36 cellular contexts compared by ENCODE assay signal in the genomic region with DNA sequence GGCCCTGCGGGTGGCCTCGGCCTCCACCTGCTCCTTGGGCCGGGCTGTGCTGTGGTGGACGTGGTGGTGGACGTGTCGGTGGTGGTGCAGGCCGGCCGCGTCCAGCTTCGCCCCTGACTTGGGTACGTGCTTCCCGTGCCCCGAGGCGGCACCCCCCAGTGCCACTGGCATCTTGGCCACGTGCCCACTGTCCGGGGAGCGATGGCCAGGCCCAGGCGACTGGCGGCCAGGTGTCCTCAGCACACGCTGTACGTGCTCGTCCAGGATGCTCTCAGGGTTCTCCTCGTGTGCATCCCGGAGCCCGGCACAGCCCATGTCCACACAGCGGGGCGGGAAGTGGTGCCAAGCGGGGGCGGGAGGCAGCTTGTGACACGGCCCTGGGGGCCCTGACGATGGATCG. TPM values are rescaled to one million over a fixed set of nuclear protein-coding genes. Genes with fewer than 3 reads are reported as not detected.
"Had no signal": no experiment of that assay in that cellular context is flagged by ENCODE, and none has a peak within 500 bp of the region (broad histone marks: within the 10 kb centered on the region; RNA-seq: fewer than 3 reads in every experiment).

No MANE protein-coding gene starts in this region.

- H3K27ac ChIP-seq: brain microvascular endothelial cell, PC-9, RWPE1, VCaP had no signal

- H2AFZ ChIP-seq: PC-9 had no signal

- H3K4me2 ChIP-seq: PC-9 had no signal

- DNase-seq: activated B cell treated with CpG ODN at 0.5 μM for 24 hours; activated CD4-positive, alpha-beta memory T cell treated with anti-CD3 and anti-CD28 coated beads for 36 hours; activated CD4-positive, alpha-beta T cell treated with anti-CD3 and anti-CD28 coated beads for 4 hours; activated CD4-positive, alpha-beta T cell treated with anti-CD3 and anti-CD28 coated beads, Interleukin-2, amount 50 U/mL, for 1 hour; activated CD4-positive, CD25-positive, alpha-beta regulatory T cell treated with anti-CD3 and anti-CD28 coated beads, Interleukin-2, amount 50 U/mL, for 72 hours; activated CD8-positive, alpha-beta memory T cell treated with anti-CD3 and anti-CD28 coated beads, Interleukin-2, amount 50 U/mL, for 48 hours; activated effector memory CD4-positive, alpha-beta T cell treated with Interleukin-2 at 50 U/mL for 16 hours; activated naive CD4-positive, alpha-beta T cell treated with anti-CD3 and anti-CD28 coated beads, Interleukin-2, amount 50 U/mL, for 16 hours; activated naive CD8-positive, alpha-beta T cell treated with anti-CD3 and anti-CD28 coated beads for 36 hours; activated T-cell treated with anti-CD3 and anti-CD28 coated beads, Interleukin-2, amount 50 U/mL, for 48 hours; amniotic stem cell; aorta; brain microvascular endothelial cell; central memory CD4-positive, alpha-beta T cell; NCI-H1092 treated with DMSO at 0.1 percent for 48 hours; NCI-H1417; NCI-H146; NCI-H187; NCI-H2029 treated with DMSO at 0.1 percent for 48 hours; NCI-H2107; NCI-H2171; NCI-H510A; NCI-H526; NCI-H748 treated with DMSO at 0.1 percent for 48 hours; NK-92 treated with Interleukin-12 subunit alpha and Interleukin-12 subunit beta, amount 100 ng/mL, for 24 hours; PC-9; Right ventricle myocardium superior; SW 1271; T-helper 1 cell; T-helper 2 cell; T-helper 9 cell had no signal

- H3K4me3 ChIP-seq: PC-9 had no signal

- H3K27me3 ChIP-seq: brain microvascular endothelial cell had no signal

- FAIRE-seq: RCC 7860 had no signal

RNA-seq across cellular contexts. Expression of a gene that starts 14.9 kb away (rescaled TPM):
- total RNA-seq: activated B cell treated with CpG ODN at 0.5 μM for 24 hours; activated CD4-positive, alpha-beta memory T cell treated with anti-CD3 and anti-CD28 coated beads for 36 hours; activated naive CD8-positive, alpha-beta T cell treated with anti-CD3 and anti-CD28 coated beads for 36 hours; OCI-LY7; PC-9 had no signal

RNA-seq across cellular contexts. Expression of a gene that starts 17.4 kb away (rescaled TPM):
- total RNA-seq: activated B cell treated with CpG ODN at 0.5 μM for 24 hours; activated CD4-positive, alpha-beta memory T cell treated with anti-CD3 and anti-CD28 coated beads for 36 hours; activated naive CD8-positive, alpha-beta T cell treated with anti-CD3 and anti-CD28 coated beads for 36 hours; M059J; OCI-LY7; PC-9 had no signal

RNA-seq across cellular contexts. Expression of a gene that starts 22.1 kb away (rescaled TPM):
- total RNA-seq: activated B cell treated with CpG ODN at 0.5 μM for 24 hours; activated naive CD8-positive, alpha-beta T cell treated with anti-CD3 and anti-CD28 coated beads for 36 hours; M059J; OCI-LY7; PC-9 had no signal
